ENCODE assay signal across 14 cellular contexts in the genomic region with DNA sequence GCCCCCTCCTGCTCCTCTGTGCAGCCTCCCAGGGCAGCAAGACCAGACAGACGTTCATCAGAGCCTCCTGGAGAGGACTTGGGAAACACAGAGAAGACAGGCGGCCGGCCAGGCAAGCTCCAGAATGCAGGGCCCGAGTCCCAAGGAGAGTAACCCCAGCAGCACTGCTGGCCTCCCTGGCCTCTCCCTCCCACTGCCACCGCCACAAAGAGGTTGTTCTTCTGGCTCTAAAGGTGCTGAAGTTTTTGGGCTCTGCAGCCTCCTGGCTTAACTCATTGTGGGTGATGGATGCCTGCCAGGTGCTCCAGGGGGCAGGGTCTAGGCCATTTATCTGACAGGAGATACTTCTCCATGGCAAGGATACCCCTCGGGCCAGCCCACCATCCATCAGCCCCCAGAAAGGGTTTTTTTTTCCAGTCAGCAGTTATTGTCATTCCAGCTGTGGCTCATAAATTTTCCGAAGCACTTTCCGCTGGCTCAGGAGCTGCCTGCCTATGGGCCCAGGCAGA. TPM values are rescaled to one million over a fixed set of nuclear protein-coding genes. Genes with fewer than 3 reads are reported as not detected.
DNase-seq lines count a peak whose midpoint lies in the region; ATAC-seq and TF ChIP-seq lines count a peak whose summit lies in the region.
"Had no signal": no experiment of that assay in that cellular context is flagged by ENCODE, and none has a peak within 500 bp of the region (broad histone marks: within the 10 kb centered on the region; RNA-seq: fewer than 3 reads in every experiment).

No MANE protein-coding gene starts in this region.

- H3K9ac ChIP-seq in mucosa of rectum (ENCODE audit: low read depth in 1 of 2, low read length in 2 of 2), result no peak overlapping the region

- no peak for TF ChIP-seq CTCF in thoracic aorta (IDR thresholded peaks at IDR 0.05)

- H3K27me3 ChIP-seq in esophagus (ENCODE audit: control insufficient read depth in 1 of 2, insufficient read depth in 2 of 2, low read length in 2 of 2) (no peaks in the 10 kb centered on the region), mucosa of rectum (ENCODE audit: control insufficient read depth in 2 of 2, insufficient read depth in 2 of 2, low read length in 2 of 2) (no peaks in the 10 kb centered on the region), thoracic aorta (replicated peaks; ENCODE audit: insufficient read depth) (no peaks in the 10 kb centered on the region)

- H3K4me3 ChIP-seq in esophagus (ENCODE audit: low read depth in 1 of 2, low read length in 2 of 2) (no peak overlapping the region), mucosa of rectum (ENCODE audit: low read length in 2 of 2) (no peak overlapping the region), thoracic aorta (no peak overlapping the region)

- 52% methylated on average over 8 of the region's 8 CpGs for WGBS in esophagus, 2 donors

- H3K36me3 ChIP-seq in esophagus (ENCODE audit: control insufficient read depth in 2 of 2, insufficient read depth in 2 of 2, low read length in 1 of 2) (peaks cover 0 to 12% of the 10 kb centered on the region in 2 donors), mucosa of rectum (ENCODE audit: control insufficient read depth in 2 of 2, insufficient read depth in 2 of 2, low read length in 2 of 2) (peaks cover 16 to 23% of the 10 kb centered on the region in 2 donors), thoracic aorta (peaks cover 8% of the 10 kb centered on the region)

- peak; percentile 76 for DNase-seq in NCI-H69 (lab: John Stamatoyannopoulos, UW)
- no peak for DNase-seq in thoracic aorta (ENCODE audit: low spot score)
- DNase-seq in hepatic stellate cell (ENCODE audit: low spot score), result no peak
- no peak for DNase-seq in central memory CD4-positive, alpha-beta T cell
- no peak for DNase-seq in retina
- DNase-seq: activated CD4-positive, alpha-beta T cell treated with anti-CD3 and anti-CD28 coated beads, Interleukin-2, amount 10 ng/mL, durations not matched to agents 7 days and 5 days; CD4-positive, alpha-beta memory T cell; effector memory CD4-positive, alpha-beta T cell; naive thymus-derived CD8-positive, alpha-beta T cell; NCI-H524; stimulated activated naive B cell treated with anti-CD40 and anti-IgM and Interleukin-4, amounts not matched to agents 10 μg/mL and 1 μg/mL and 100 μg/mL, for 72 hours had no signal

- H3K4me1 ChIP-seq in esophagus (ENCODE audit: control insufficient read depth in 2 of 2, insufficient read depth in 2 of 2, low read length in 1 of 2) (peaks cover 3 to 6% of the 10 kb centered on the region in 2 donors), mucosa of rectum (ENCODE audit: control insufficient read depth in 2 of 2, insufficient read depth in 2 of 2, low read length in 2 of 2) (peaks cover 6 to 7% of the 10 kb centered on the region in 2 donors), thoracic aorta (ENCODE audit: control insufficient read depth in 1 of 2, low read depth in 2 of 2) (peaks cover 22 to 50% of the 10 kb centered on the region in 2 donors)

- H3K9me3 ChIP-seq in esophagus (ENCODE audit: control insufficient read depth in 2 of 2, insufficient read depth in 1 of 2, low read depth in 1 of 2, low read length in 1 of 2) (no peaks in the 10 kb centered on the region), mucosa of rectum (ENCODE audit: control insufficient read depth in 2 of 2, low read length in 2 of 2) (no peaks in the 10 kb centered on the region), thoracic aorta (no peaks in the 10 kb centered on the region)

- H3K27ac ChIP-seq in esophagus (ENCODE audit: low read depth in 2 of 2, low read length in 1 of 2) (peak overlapping the region; percentile 51 to 68), mucosa of rectum (ENCODE audit: low read depth in 2 of 2, low read length in 2 of 2) (peak overlapping the region; percentile 34 to 56), thoracic aorta (peak overlapping the region; percentile 59 to 75)

- ATAC-seq in thoracic aorta (ENCODE audit: insufficient number of reproducible peaks, low FRiP score, low read depth) (no peak), HG03095 (IDR thresholded peaks at IDR 0.05; ENCODE audit: unreplicated experiment) (no peak)
- ATAC-seq: naive thymus-derived CD8-positive, alpha-beta T cell; stimulated activated naive B cell treated with anti-CD40 and anti-IgM and Interleukin-4, amounts not matched to agents 10 μg/mL and 1 μg/mL and 100 μg/mL, for 72 hours had no signal

RNA-seq across cellular contexts. Expression of a gene that starts 32.0 kb away (rescaled TPM):
- polyA plus RNA-seq in esophagus, result 10 to 100 TPM in 1 of 2 donors, 1 to 10 TPM in 1; 6.5 to 29.2 TPM
- total RNA-seq in thoracic aorta, result 10 to 100 TPM; 16.2 to 16.6 TPM
